In genomic region chr18:12947355-12948054, GRCh38 we compare ENCODE assay signal across 7 cellular contexts. TPM values are rescaled to one million over a fixed set of nuclear protein-coding genes. Genes with fewer than 3 reads are reported as not detected.
A peak's percentile ranks its signal among the peaks of the same experiment; 100 is the strongest.
DNase-seq lines count a peak whose midpoint lies in the region; ATAC-seq and TF ChIP-seq lines count a peak whose summit lies in the region.

Gene SEH1L, plus strand, starts transcription at chr18:12948011. Its CDS starts 111 bp downstream, at chr18:12948122.

- peak within 1 kb of the TSS; percentile 98 for H3K27ac ChIP-seq in hepatocyte

- peaks cover 5% of the 10 kb centered on the region for H3K4me1 ChIP-seq in hepatocyte (ENCODE audit: insufficient read depth)

- no peak for TF ChIP-seq CTCF in hepatocyte (IDR thresholded peaks at IDR 0.05; ENCODE audit: poor library complexity)

- no peaks in the 10 kb centered on the region for H3K9me3 ChIP-seq in hepatocyte (ENCODE audit: low read depth)

- H3K9me2 ChIP-seq in hepatocyte (replicated peaks; ENCODE audit: insufficient read depth), result no peaks in the 10 kb centered on the region

- DNase-seq in NCI-H2081 treated with DMSO at 0.1 percent for 48 hours (lab: John Stamatoyannopoulos, UW) (peak; percentile 70), T1000 (lab: John Stamatoyannopoulos, UW) (peak; percentile 94), astrocyte of the hippocampus (ENCODE audit: low read depth, low spot score) (peak; percentile 99), hepatocyte (ENCODE audit: low spot score) (peak; percentile 100), retina (peak; percentile 91)

- H3K4me3 ChIP-seq in hepatocyte, result peak within 1 kb of the TSS; percentile 88

- ATAC-seq in GM18508 (IDR thresholded peaks at IDR 0.05; ENCODE audit: insufficient read depth, unreplicated experiment) (peak; percentile 28), HG03039 (IDR thresholded peaks at IDR 0.05; ENCODE audit: unreplicated experiment) (peak; percentile 79)

- WGBS in hepatocyte (ENCODE audit: low lambda C conversion rate, missing lambda C conversion rate), result under 1% methylated on average over 34 of the region's 56 CpGs

- H3K4me2 ChIP-seq in hepatocyte, result peak within 1 kb of the TSS; percentile 86

- H4K20me1 ChIP-seq in hepatocyte (ENCODE audit: insufficient read depth, poor library complexity, severe bottlenecking), result no peaks in the 10 kb centered on the region

- H3K27me3 ChIP-seq in hepatocyte, result no peaks in the 10 kb centered on the region

- peak within 1 kb of the TSS; percentile 84 for H2AFZ ChIP-seq in hepatocyte

- no peaks in the 10 kb centered on the region for H3K36me3 ChIP-seq in hepatocyte (replicated peaks; ENCODE audit: insufficient read depth, low read depth)

- H3K79me2 ChIP-seq in hepatocyte, result peaks cover 44% of the 10 kb centered on the region

RNA-seq across cellular contexts. Expression of gene SEH1L, which starts in this region (rescaled TPM):
- 25.8 and 27.7 TPM in 2 replicates for total RNA-seq in hepatocyte
- polyA plus RNA-seq in hepatocyte, result 19.1 and 24.0 TPM in 2 replicates

Comparison
In these comparisons a context has a peak if more than half of its experiments do, and no peak if none do; other contexts are left out.
1. Peak in every context shown above with its lines: DNase-seq, ATAC-seq, H3K4me3 ChIP-seq and H3K27ac ChIP-seq.